1 cellular context compared by ENCODE assay signal in genomic region chr19:6378498-6378897, GRCh38.
TF ChIP-seq lines count a peak whose summit lies in the region.

No MANE protein-coding gene starts in this region.

TF ChIP-seq in endothelial cell of umbilical vein, 7 proteins besides CTCF, POLR2A, EP300 and RAD21:
- TF ChIP-seq JUN (IDR thresholded peaks at IDR 0.05; ENCODE audit: borderline replicate concordance, insufficient read depth, insufficient read length, low read depth): no peak
- TF ChIP-seq MYC (IDR thresholded peaks at IDR 0.05; ENCODE audit: low read depth, low read length): no peak
- TF ChIP-seq GATA2 (IDR thresholded peaks at IDR 0.05; ENCODE audit: insufficient read depth, insufficient read length, low read depth, low read length): no peak
- TF ChIP-seq FOS (IDR thresholded peaks at IDR 0.05; ENCODE audit: borderline replicate concordance, insufficient read depth, low read length): no peak
